20 cellular contexts compared by ENCODE assay signal in the genomic region with DNA sequence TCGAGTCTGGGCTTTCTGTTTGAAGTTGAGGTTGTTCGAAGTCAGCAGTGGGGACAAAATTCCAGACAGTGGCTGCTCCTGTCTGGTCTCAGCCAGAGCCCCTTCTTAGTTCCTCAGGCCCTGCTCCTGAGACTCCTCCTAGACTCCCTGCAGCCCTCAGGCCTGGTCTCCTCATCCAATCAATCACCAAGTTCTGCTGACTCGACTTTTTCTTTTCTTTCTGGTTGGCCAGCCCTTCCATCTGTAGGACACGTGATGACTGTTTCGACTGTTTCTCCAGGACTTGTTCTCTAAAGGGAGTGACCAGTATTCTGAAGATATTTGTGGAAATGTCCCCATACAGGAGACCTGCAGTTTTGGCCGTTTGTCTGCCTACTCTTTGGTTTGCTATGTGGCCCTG. TPM values are rescaled to one million over a fixed set of nuclear protein-coding genes. Genes with fewer than 3 reads are reported as not detected.
DNase-seq lines count a peak whose midpoint lies in the region; ATAC-seq, FAIRE-seq and TF ChIP-seq lines count a peak whose summit lies in the region.
"Had no signal": no experiment of that assay in that cellular context is flagged by ENCODE, and none has a peak within 500 bp of the region (broad histone marks: within the 10 kb centered on the region; RNA-seq: fewer than 3 reads in every experiment).

No MANE protein-coding gene starts in this region.

- no peak overlapping the region for H3K4me3 Mint-ChIP-seq in activated naive CD4-positive, alpha-beta T cell treated with anti-CD3 and anti-CD28 coated beads for 36 hours
- H3K4me3 Mint-ChIP-seq: CD4-positive, alpha-beta memory T cell; GM23338 had no signal

- H3K4me1 Mint-ChIP-seq in activated naive CD4-positive, alpha-beta T cell treated with anti-CD3 and anti-CD28 coated beads for 36 hours (ENCODE audit: low read depth) = no peaks in the 10 kb centered on the region
- H3K4me1 Mint-ChIP-seq: CD4-positive, alpha-beta memory T cell had no signal

- TF ChIP-seq CTCF in A549 (IDR thresholded peaks at IDR 0.05) (no peak), IMR-90 (conservative IDR thresholded peaks at IDR 0.05; ENCODE audit: low read depth, low read length) (no peak), sigmoid colon (IDR thresholded peaks at IDR 0.05) (no peak), D721Med (IDR thresholded peaks at IDR 0.05; ENCODE audit: insufficient read depth, missing control alignments) (no peak)

- H3K9me3 Mint-ChIP-seq in activated naive CD4-positive, alpha-beta T cell treated with anti-CD3 and anti-CD28 coated beads for 36 hours = no peaks in the 10 kb centered on the region

- no peak for ATAC-seq in A549
- ATAC-seq in IMR-90 (ENCODE audit: low read depth) = no peak
- ATAC-seq: GM12878, GM23338 had no signal

- H3K9me3 ChIP-seq in A549 (no peaks in the 10 kb centered on the region), IMR-90 (ENCODE audit: control insufficient read depth, insufficient read depth, low read length) (no peaks in the 10 kb centered on the region), sigmoid colon (no peaks in the 10 kb centered on the region)

- TF ChIP-seq RAD21 in A549 (conservative IDR thresholded peaks at IDR 0.05 in 1 of 2, IDR thresholded peaks at IDR 0.05 in 1 of 2) = no peak
- TF ChIP-seq RAD21 in IMR-90 (IDR thresholded peaks at IDR 0.05; ENCODE audit: low read length) = no peak

- no peak overlapping the region for H3K18ac ChIP-seq in IMR-90 (ENCODE audit: low read depth, low read length)

- intact Hi-C loops in IMR-90 (cut with micrococcal nuclease) (no loop called here), sigmoid colon (cut with DNase I) (no loop called here)
- intact Hi-C loops in activated naive CD4-positive, alpha-beta T cell treated with anti-CD3 and anti-CD28 coated beads for 36 hours (cut with micrococcal nuclease) = no loop called here

- H4K20me1 ChIP-seq in IMR-90 (ENCODE audit: insufficient read depth, low read length) = 0 out of 2 replicates have a peak, but pooled peaks cover 4% of the 10 kb centered on the region

- H3K14ac ChIP-seq in IMR-90 (replicated peaks; ENCODE audit: low read depth, low read length) = no peak overlapping the region

- TF ChIP-seq EP300 in A549 (IDR thresholded peaks at IDR 0.05) (no peak), sigmoid colon (IDR thresholded peaks at IDR 0.05) (no peak)

- no peaks in the 10 kb centered on the region for H3K9me1 ChIP-seq in IMR-90 (ENCODE audit: insufficient read depth, low read length)

- H3K56ac ChIP-seq in IMR-90 (ENCODE audit: extremely low read depth, insufficient read depth, low read length) = no peak overlapping the region

- no peaks in the 10 kb centered on the region for H3K27me3 Mint-ChIP-seq in activated naive CD4-positive, alpha-beta T cell treated with anti-CD3 and anti-CD28 coated beads for 36 hours (ENCODE audit: low read depth)
- H3K27me3 Mint-ChIP-seq: CD4-positive, alpha-beta memory T cell had no signal

- FAIRE-seq in A549 (lab: Jason Lieb, UNC) (no peak), D721Med (lab: Jason Lieb, UNC) (no peak)
- FAIRE-seq: GM12878, GM19239, H54 had no signal

- H2AFZ ChIP-seq in IMR-90 (replicated peaks; ENCODE audit: low read length, poor library complexity) = no peak overlapping the region
- H2AFZ ChIP-seq: GM23338 had no signal

- no peaks in the 10 kb centered on the region for H3K79me1 ChIP-seq in IMR-90 (ENCODE audit: low read depth in 1 of 2, low read length in 2 of 2)

- peaks cover 8% of the 10 kb centered on the region for H3K36me3 Mint-ChIP-seq in activated naive CD4-positive, alpha-beta T cell treated with anti-CD3 and anti-CD28 coated beads for 36 hours (ENCODE audit: low read depth)

- dilution Hi-C loops in IMR-90 (cut with HindIII; ENCODE audit: low sequenced_read_pairs, unreplicated experiment) = no loop called here

- H3K4me3 ChIP-seq in A549 (no peak overlapping the region), IMR-90 (ENCODE audit: insufficient read depth, low read depth, low read length) (no peak overlapping the region), sigmoid colon (no peak overlapping the region)
- H3K4me3 ChIP-seq: GM12878, GM23338 had no signal

- no peak overlapping the region for H3K27ac Mint-ChIP-seq in activated naive CD4-positive, alpha-beta T cell treated with anti-CD3 and anti-CD28 coated beads for 36 hours
- H3K27ac Mint-ChIP-seq: CD4-positive, alpha-beta memory T cell; GM23338 had no signal

- H2AK9ac ChIP-seq in IMR-90 (replicated peaks; ENCODE audit: low read depth, low read length, poor library complexity) = no peak overlapping the region

- H3K27me3 ChIP-seq in IMR-90 (ENCODE audit: control insufficient read depth, insufficient read depth, low read length) (peaks cover 5% of the 10 kb centered on the region), sigmoid colon (no peaks in the 10 kb centered on the region)

- H4K5ac ChIP-seq in IMR-90 (ENCODE audit: low read depth, low read length) = no peak overlapping the region

- no peak overlapping the region for H2AK5ac ChIP-seq in IMR-90 (ENCODE audit: low read depth, low read length)

- H4K8ac ChIP-seq in IMR-90 (ENCODE audit: low read depth in 2 of 2, low read length in 2 of 2) = no peak overlapping the region

- CTCF ChIA-PET in A549 (lab: Yijun Ruan, JAX) = interaction anchor here (0.6 kb wide), 1 partner anchor 957 kb away, joined by 3 read pairs; no protein-coding TSS in a partner anchor
- CTCF ChIA-PET in IMR-90 (lab: Yijun Ruan, JAX) = no interaction called here
- CTCF ChIA-PET in activated naive CD4-positive, alpha-beta T cell treated with anti-CD3 and anti-CD28 coated beads for 36 hours (lab: Charles Lee) = no interaction called here

- BruUV-seq in IMR-90 (replicated peaks; lab: Mats Ljungman, UMichigan) = no TSS peak

- H2BK15ac ChIP-seq in IMR-90 (ENCODE audit: low read depth, low read length) = no peak overlapping the region

- no peak overlapping the region for H4K91ac ChIP-seq in IMR-90 (ENCODE audit: insufficient read depth, low read depth, low read length)

- no peak overlapping the region for H2BK20ac ChIP-seq in IMR-90 (ENCODE audit: low read depth, low read length)

- no peak for TF ChIP-seq POLR2A in A549 (IDR thresholded peaks at IDR 0.05; ENCODE audit: low read length)
- no peak for TF ChIP-seq POLR2A in IMR-90 (IDR thresholded peaks at IDR 0.05; ENCODE audit: low read depth, low read length)
- TF ChIP-seq POLR2A in sigmoid colon (IDR thresholded peaks at IDR 0.05) = no peak

- H3K27ac ChIP-seq in A549 (no peak overlapping the region), IMR-90 (ENCODE audit: insufficient read depth, low read length) (no peak overlapping the region), sigmoid colon (no peak overlapping the region)

- DNase-seq in A549 (ENCODE audit: low read depth in 1 of 2, low spot score in 1 of 2) = no peak
- DNase-seq in IMR-90 = no peak
- DNase-seq in kidney tubule cell (ENCODE audit: low spot score) = peak; percentile 38
- DNase-seq in sigmoid colon = peak; percentile 40
- no peak for DNase-seq in D721Med (ENCODE audit: insufficient read length, low spot score)
- DNase-seq in activated naive CD4-positive, alpha-beta T cell treated with anti-CD3 and anti-CD28 coated beads for 36 hours = no peak
- no peak for DNase-seq in NCI-H2081 treated with DMSO at 0.1 percent for 48 hours (lab: John Stamatoyannopoulos, UW)
- DNase-seq: 8988T; C1 segment of cervical spinal cord; Calu3; CD4-positive, alpha-beta memory T cell; COR-L47; DMS153; DND-41; GDM1; HCEC 1CT had no signal

- no peak overlapping the region for H2BK120ac ChIP-seq in IMR-90 (ENCODE audit: low read depth, low read length)

- H3K4me2 ChIP-seq in A549 (no peak overlapping the region), IMR-90 (ENCODE audit: low read depth, low read length) (no peak overlapping the region)
- H3K4me2 ChIP-seq: GM23338 had no signal

- H2BK5ac ChIP-seq in IMR-90 (ENCODE audit: low read depth, low read length, poor library complexity, severe bottlenecking) = no peak overlapping the region

- POLR2A ChIA-PET in A549 (lab: Yijun Ruan, JAX) = no interaction called here
- POLR2A ChIA-PET in IMR-90 (lab: Charles Lee; ENCODE audit: unreplicated experiment) = no interaction called here

- H3K36me3 ChIP-seq in IMR-90 (ENCODE audit: control insufficient read depth, insufficient read depth, low read length) (no peaks in the 10 kb centered on the region), sigmoid colon (no peaks in the 10 kb centered on the region)

- no peak overlapping the region for H3K9ac ChIP-seq in IMR-90 (ENCODE audit: low read depth, low read length)

- H3K23ac ChIP-seq in IMR-90 (ENCODE audit: low read depth, low read length) = no peak overlapping the region

- in situ Hi-C loops in IMR-90 (cut with MboI; ENCODE audit: low sequenced_read_pairs) = no loop called here

- WGBS in A549 (ENCODE audit: missing lambda C conversion rate) = 82% methylated on average over 6 of the region's 6 CpGs
- WGBS in IMR-90 (ENCODE audit: extremely low coverage in 2 of 2, insufficient read length in 1 of 2), 2 experiments = no CpG with 5 or more reads among the region's 6 CpGs
- WGBS in sigmoid colon, 2 donors = 93% methylated on average over 6 of the region's 6 CpGs

- H3K4ac ChIP-seq in IMR-90 (ENCODE audit: low read depth, low read length) = no peak overlapping the region

- H3K4me1 ChIP-seq in A549 = no peaks in the 10 kb centered on the region
- no peaks in the 10 kb centered on the region for H3K4me1 ChIP-seq in IMR-90 (ENCODE audit: control insufficient read depth, insufficient read depth, low read length)
- peaks cover 0 to 13% (median 5%) of the 10 kb centered on the region in 4 donors for H3K4me1 ChIP-seq in sigmoid colon

TF ChIP-seq in A549, 52 proteins besides CTCF, POLR2A, EP300 and RAD21:
- TF ChIP-seq KDM1A (IDR thresholded peaks at IDR 0.05; ENCODE audit: low read depth) (no peak), MAFK (IDR thresholded peaks at IDR 0.05; ENCODE audit: partially characterized antibody) (peak; percentile 85)

TF ChIP-seq in IMR-90, 13 proteins besides CTCF, POLR2A, EP300 and RAD21 (continues in another document):
- TF ChIP-seq MXI1 (IDR thresholded peaks at IDR 0.05; ENCODE audit: borderline replicate concordance, low read depth, low read length) (no peak), MAFK (IDR thresholded peaks at IDR 0.05; ENCODE audit: low read depth, low read length) (peak; percentile 91)

RNA-seq across cellular contexts. Expression of gene PPP1R3G, which starts 19.5 kb away (rescaled TPM):
- 0.21 and 0.33 TPM in 2 replicates for polyA plus RNA-seq in A549 (2011; rRNA removed)
- polyA plus RNA-seq in A549 (2012; cell fraction: cytosol; rRNA removed) = 0.13 and 0.23 TPM in 2 replicates
- 0.15 and 0.17 TPM in 2 replicates for polyA plus RNA-seq in A549 (2012; cell fraction: nucleus; rRNA removed)
- 0.49 to 0.76 TPM (median 0.72 TPM) in 3 replicates for polyA plus RNA-seq in A549 (2017; fragmentation: RNase III; extraction: RNeasy Plus Mini Kit Qiagen cat#74134 plus additional on column Dnase treatment)
- 0.12 and 0.24 TPM in 2 replicates for polyA minus RNA-seq in A549 (2011; rRNA and poly(A)+ RNA removed)
- total RNA-seq in IMR-90 (2012; rRNA removed) = under 0.01 and 0.18 TPM in 2 replicates
- 0.09 and 0.10 TPM in 2 replicates for polyA plus RNA-seq in IMR-90 (2012; rRNA removed)
- polyA plus RNA-seq in IMR-90 (2012; cell fraction: cytosol; rRNA removed) = 0.06 and 0.16 TPM in 2 replicates
- polyA plus RNA-seq in IMR-90 (2012; cell fraction: nucleus; rRNA removed; ENCODE audit: low replicate concordance) = 0.09 and 0.10 TPM in 2 replicates
- 1 to 10 TPM; 1.8 to 3.0 (median 2.2) TPM for total RNA-seq in sigmoid colon
- polyA plus RNA-seq in sigmoid colon = under 1 TPM; under 0.01 to 0.63 (median 0.23) TPM
- total RNA-seq in activated naive CD4-positive, alpha-beta T cell treated with anti-CD3 and anti-CD28 coated beads for 36 hours = not detected
- total RNA-seq: CD4-positive, alpha-beta memory T cell had no signal
- polyA plus RNA-seq: CD4-positive, alpha-beta memory T cell had no signal

Comparison
In these comparisons a context has a peak if more than half of its experiments do, and no peak if none do; other contexts are left out.
1. DNase-seq: peak in kidney tubule cell (single experiment) and sigmoid colon (single experiment); none in A549 (0 of 2), IMR-90 (single experiment), D721Med (single experiment), activated naive CD4-positive, alpha-beta T cell treated with anti-CD3 and anti-CD28 coated beads for 36 hours (single experiment) and NCI-H2081 treated with DMSO at 0.1 percent for 48 hours (single experiment).